In genomic region chr2:25164526-25164925, GRCh38 we compare ENCODE assay signal across 21 cellular contexts. TPM values are rescaled to one million over a fixed set of nuclear protein-coding genes. Genes with fewer than 3 reads are reported as not detected.
"Had no signal": no experiment of that assay in that cellular context is flagged by ENCODE, and none has a peak within 500 bp of the region (broad histone marks: within the 10 kb centered on the region; RNA-seq: fewer than 3 reads in every experiment).

No MANE protein-coding gene starts in this region.

- H3K9me3 Mint-ChIP-seq: naive B cell; nephron; stimulated activated effector memory CD8-positive, alpha-beta T cell treated with anti-CD3 and anti-CD28 coated beads, Interleukin-12 subunit alpha, Interleukin-12 subunit beta, amount 100 ng/mL, for 72 hours; stimulated activated naive CD8-positive, alpha-beta T cell treated with anti-CD3 and anti-CD28 coated beads, Interleukin-15, Interleukin-2, amounts not matched to agents 100 ng/mL and 50 ng/mL, for 24 hours had no signal

- H3K36me3 ChIP-seq: left lung, tibial artery, upper lobe of left lung, uterus had no signal

- H3K27ac ChIP-seq: dorsolateral prefrontal cortex, foreskin keratinocyte, left lung, tibial artery, upper lobe of left lung, uterus had no signal

- H3K4me3 Mint-ChIP-seq: nephron; stimulated activated effector memory CD8-positive, alpha-beta T cell treated with anti-CD3 and anti-CD28 coated beads, Interleukin-12 subunit alpha, Interleukin-12 subunit beta, amount 100 ng/mL, for 72 hours; stimulated activated naive CD8-positive, alpha-beta T cell treated with anti-CD3 and anti-CD28 coated beads, Interleukin-15, Interleukin-2, amounts not matched to agents 100 ng/mL and 50 ng/mL, for 24 hours had no signal

- H3K27ac Mint-ChIP-seq: nephron; stimulated activated effector memory CD8-positive, alpha-beta T cell treated with anti-CD3 and anti-CD28 coated beads, Interleukin-12 subunit alpha, Interleukin-12 subunit beta, amount 100 ng/mL, for 72 hours; stimulated activated naive CD8-positive, alpha-beta T cell treated with anti-CD3 and anti-CD28 coated beads, Interleukin-15, Interleukin-2, amounts not matched to agents 100 ng/mL and 50 ng/mL, for 24 hours had no signal

- H3K4me3 ChIP-seq: dorsolateral prefrontal cortex, left lung, lung, tibial artery, upper lobe of left lung, uterus had no signal

- ATAC-seq: foreskin keratinocyte; left lung; sciatic nerve; stimulated activated effector memory CD8-positive, alpha-beta T cell treated with anti-CD3 and anti-CD28 coated beads, Interleukin-12 subunit alpha, Interleukin-12 subunit beta, amount 100 ng/mL, for 72 hours had no signal

- DNase-seq: central memory CD4-positive, alpha-beta T cell; cortex of kidney; effector CD8-positive, alpha-beta T cell; erythroblast; foreskin keratinocyte; head of caudate nucleus; hippocampal formation; left lung; mesenchymal stem cell; naive B cell; stimulated activated CD4-positive, alpha-beta T cell treated with anti-CD3 and anti-CD28 coated beads, Interleukin-2, amount 100 ng/mL, for 48 hours; tibial artery; upper lobe of left lung; uterus had no signal

- H3K9me3 ChIP-seq: left lung, tibial artery, upper lobe of left lung, uterus had no signal

- H3K36me3 Mint-ChIP-seq: naive B cell had no signal

- H3K4me1 ChIP-seq: foreskin keratinocyte, uterus had no signal

RNA-seq across cellular contexts. Expression of gene POMC, which starts 3.9 kb away (rescaled TPM):
- total RNA-seq: chondrocyte had no signal
